In genomic region chr1:110634455-110635281, GRCh38 we compare ENCODE assay signal across 9 cellular contexts. TPM values are rescaled to one million over a fixed set of nuclear protein-coding genes. Genes with fewer than 3 reads are reported as not detected.
DNase-seq lines count a peak whose midpoint lies in the region; ATAC-seq, FAIRE-seq and TF ChIP-seq lines count a peak whose summit lies in the region.
"Had no signal": no experiment of that assay in that cellular context is flagged by ENCODE, and none has a peak within 500 bp of the region (broad histone marks: within the 10 kb centered on the region; RNA-seq: fewer than 3 reads in every experiment).

No MANE protein-coding gene starts in this region.

- no peak for TF ChIP-seq CTCF in OCI-LY1 (IDR thresholded peaks at IDR 0.05; ENCODE audit: low read length)

- DNase-seq in GM18507 (ENCODE audit: extremely low spot score, insufficient read length, low read depth) (peak; percentile 59), right cardiac atrium (peak; percentile 89 to 95 (median 94)), NCI-H1417 treated with DMSO at 0.1 percent for 48 hours (lab: John Stamatoyannopoulos, UW) (no peak), foreskin melanocyte (no peak)
- peak; percentile 13 to 27 (median 20) for DNase-seq in activated naive CD4-positive, alpha-beta T cell (lab: John Stamatoyannopoulos, UW)
- DNase-seq in stimulated activated CD4-positive, alpha-beta T cell treated with anti-CD3 and anti-CD28 coated beads, Interleukin-4, amount 100 ng/mL, for 48 hours (ENCODE audit: low read depth in 2 of 2): peak; percentile 52 to 76

- H3K9me3 ChIP-seq in OCI-LY1 (ENCODE audit: low read length) (no peaks in the 10 kb centered on the region), right cardiac atrium (ENCODE audit: control insufficient read depth, low read length) (no peaks in the 10 kb centered on the region)
- H3K9me3 ChIP-seq: right lobe of liver had no signal

- H3K36me3 ChIP-seq in OCI-LY1 (ENCODE audit: insufficient read depth, low read length): no peaks in the 10 kb centered on the region
- H3K36me3 ChIP-seq: right lobe of liver had no signal

- no peak overlapping the region for H2AFZ ChIP-seq in OCI-LY1 (ENCODE audit: low read length)

- FAIRE-seq in GM18507 (lab: Jason Lieb, UNC): peak; percentile 95

- peak; percentile 67 for ATAC-seq in HG02678 (IDR thresholded peaks at IDR 0.05; ENCODE audit: unreplicated experiment)
- peak; percentile 91 to 93 for ATAC-seq in right cardiac atrium

- H3K27me3 ChIP-seq in OCI-LY1 (ENCODE audit: insufficient read depth, low read length) (no peaks in the 10 kb centered on the region), right cardiac atrium (ENCODE audit: control insufficient read depth, insufficient read depth) (no peaks in the 10 kb centered on the region)
- H3K27me3 ChIP-seq: right lobe of liver had no signal

- no peaks in the 10 kb centered on the region for H3K9me2 ChIP-seq in OCI-LY1 (ENCODE audit: low read depth, low read length)

- no peaks in the 10 kb centered on the region for H3K79me2 ChIP-seq in OCI-LY1 (ENCODE audit: insufficient read depth, low read length)

- no peak overlapping the region; the same call in 1 of the 2 replicates for H3K4me2 ChIP-seq in OCI-LY1 (ENCODE audit: low read length)

- intact Hi-C loops in right cardiac atrium (cut with DNase I): loop anchor here (5.0 kb wide), 2 partner anchors 133 to 148 kb away; no protein-coding TSS in a partner anchor

- H4K20me1 ChIP-seq in OCI-LY1 (ENCODE audit: insufficient read depth, low read length): no peaks in the 10 kb centered on the region

- no peak overlapping the region for H3K9ac ChIP-seq in OCI-LY1 (ENCODE audit: low read length)

- WGBS in right cardiac atrium: 28% methylated on average over 7 of the region's 7 CpGs

- H3K27ac ChIP-seq in OCI-LY1 (ENCODE audit: low read depth, low read length, poor library complexity, severe bottlenecking) (peak overlapping the region; percentile 79), right cardiac atrium (ENCODE audit: low read length) (no peak overlapping the region)
- H3K27ac ChIP-seq: right lobe of liver had no signal

- H3F3A ChIP-seq in OCI-LY1 (ENCODE audit: insufficient read depth, low read length): no peaks in the 10 kb centered on the region

- H3K4me1 ChIP-seq in OCI-LY1 (ENCODE audit: insufficient read depth, low read length, severe bottlenecking) (peaks cover 85% of the 10 kb centered on the region), right cardiac atrium (ENCODE audit: control insufficient read depth, insufficient read depth, low read length) (peaks cover 4% of the 10 kb centered on the region)
- H3K4me1 ChIP-seq: right lobe of liver had no signal

- no peak overlapping the region for H3K4me3 ChIP-seq in OCI-LY1 (ENCODE audit: low read depth, low read length, poor library complexity, severe bottlenecking)
- no peak overlapping the region for H3K4me3 ChIP-seq in right cardiac atrium (ENCODE audit: low read length)
- H3K4me3 ChIP-seq: right lobe of liver had no signal

RNA-seq across cellular contexts. Expression of gene KCNA2, which starts 28.5 kb away (rescaled TPM):
- 1 to 10 TPM in 2 of 4 donors, under 1 TPM in 2; 0.50 to 1.5 (median 1.0) TPM for total RNA-seq in right cardiac atrium
- polyA plus RNA-seq in right cardiac atrium: 0.48 TPM

RNA-seq across cellular contexts. Expression of gene KCNA3, which starts 40.1 kb away (rescaled TPM):
- 1 to 10 TPM in 2 of 4 donors, under 1 TPM in 2; 0.34 to 2.0 (median 1.1) TPM for total RNA-seq in right cardiac atrium
- polyA plus RNA-seq in right cardiac atrium: 0.20 TPM

Comparison
In these comparisons a context has a peak if more than half of its experiments do, and no peak if none do; other contexts are left out.
1. DNase-seq: peak in GM18507 (single experiment), activated naive CD4-positive, alpha-beta T cell (4 of 4), right cardiac atrium (3 of 3) and stimulated activated CD4-positive, alpha-beta T cell treated with anti-CD3 and anti-CD28 coated beads, Interleukin-4, amount 100 ng/mL, for 48 hours (2 of 2); none in NCI-H1417 treated with DMSO at 0.1 percent for 48 hours (single experiment) and foreskin melanocyte (single experiment).